Comparison of ENCODE assay signal across 1 cellular context in genomic region chr17:34981538-34982241, GRCh38.
TF ChIP-seq lines count a peak whose summit lies in the region.

No MANE protein-coding gene starts in this region.

TF ChIP-seq in GM12878, 131 proteins besides CTCF, POLR2A, EP300 and RAD21:
- peak; percentile 86 for TF ChIP-seq ATF7 (IDR thresholded peaks at IDR 0.05; ENCODE audit: low read depth)
- no peak for TF ChIP-seq HDAC6 (IDR thresholded peaks at IDR 0.05; ENCODE audit: unreplicated experiment)
- TF ChIP-seq MXI1 (IDR thresholded peaks at IDR 0.05; ENCODE audit: low read depth, low read length): no peak
- 0 out of 2 replicates have a peak, but pooled peaks have one; percentile 18 for TF ChIP-seq CREM (IDR thresholded peaks at IDR 0.05; ENCODE audit: low read depth)
- TF ChIP-seq CEBPZ (IDR thresholded peaks at IDR 0.05; ENCODE audit: low read depth, low read length): no peak
- TF ChIP-seq SUZ12 (IDR thresholded peaks at IDR 0.05; ENCODE audit: unreplicated experiment): no peak
- TF ChIP-seq SMAD5 (IDR thresholded peaks at IDR 0.05; ENCODE audit: low read depth): no peak
